3 cellular contexts compared by ENCODE assay signal in genomic region chr14:33532581-33532980, GRCh38.
TF ChIP-seq lines count a peak whose summit lies in the region.

No MANE protein-coding gene starts in this region.

TF ChIP-seq in liver, 16 proteins besides CTCF, POLR2A, EP300 and RAD21:
- TF ChIP-seq SP1 (IDR thresholded peaks at IDR 0.05) = peak; percentile 15
- no peak for TF ChIP-seq FOXA2 (IDR thresholded peaks at IDR 0.05)

TF ChIP-seq in HepG2, 621 proteins besides CTCF, POLR2A, EP300 and RAD21:
- TF ChIP-seq ZNF703 (CRISPR knock-in tag; IDR thresholded peaks at IDR 0.05; ENCODE audit: borderline replicate concordance) = no peak
- no peak for TF ChIP-seq ZNF44 (CRISPR knock-in tag; IDR thresholded peaks at IDR 0.05)
- TF ChIP-seq ZNF276 (CRISPR knock-in tag; IDR thresholded peaks at IDR 0.05; ENCODE audit: low read depth) = no peak
- no peak for TF ChIP-seq ARID3A (IDR thresholded peaks at IDR 0.05; ENCODE audit: low read depth, low read length)
- TF ChIP-seq ZNF724P (CRISPR knock-in tag; IDR thresholded peaks at IDR 0.05; ENCODE audit: borderline replicate concordance) = no peak
- TF ChIP-seq JUN (CRISPR knock-in tag; IDR thresholded peaks at IDR 0.05) = no peak
- no peak for TF ChIP-seq TFDP1 (CRISPR knock-in tag; IDR thresholded peaks at IDR 0.05; ENCODE audit: borderline replicate concordance)
- no peak for TF ChIP-seq HNF1B (CRISPR knock-in tag; IDR thresholded peaks at IDR 0.05)
- TF ChIP-seq SKI (IDR thresholded peaks at IDR 0.05; ENCODE audit: partially characterized antibody) = no peak

TF ChIP-seq in endothelial cell of umbilical vein, 7 proteins besides CTCF, POLR2A, EP300 and RAD21:
- peak; percentile 41 for TF ChIP-seq GATA2 (IDR thresholded peaks at IDR 0.05; ENCODE audit: insufficient read depth, insufficient read length, low read depth, low read length)
- no peak for TF ChIP-seq POLR2AphosphoS5 (IDR thresholded peaks at IDR 0.05; ENCODE audit: insufficient read depth, low read depth, low read length)
